24 cellular contexts compared by ENCODE assay signal in genomic region chr4:188220006-188220405, GRCh38.
DNase-seq lines count a peak whose midpoint lies in the region; ATAC-seq and TF ChIP-seq lines count a peak whose summit lies in the region.
"Had no signal": no experiment of that assay in that cellular context is flagged by ENCODE, and none has a peak within 500 bp of the region (broad histone marks: within the 10 kb centered on the region; RNA-seq: fewer than 3 reads in every experiment).

No MANE protein-coding gene starts in this region.

- DNase-seq in COLO829 (ENCODE audit: low spot score) (peak; percentile 89), GM23338 (ENCODE audit: low spot score) (no peak), WTC11 (ENCODE audit: low spot score) (no peak), osteoblast (ENCODE audit: insufficient read length, low spot score, missing footprints) (no peak), AG08395 (ENCODE audit: low spot score) (no peak)
- DNase-seq in activated CD4-positive, alpha-beta T cell treated with anti-CD3 and anti-CD28 coated beads, Interleukin-2, amount 50 U/mL, for 1 hour = no peak
- DNase-seq in naive thymus-derived CD8-positive, alpha-beta T cell = no peak
- DNase-seq: BE2C; C1 segment of cervical spinal cord; CD4-positive, alpha-beta memory T cell; CD4-positive, CD25-positive, alpha-beta regulatory T cell; CD8-positive, alpha-beta memory T cell; DMS 273 treated with DMSO at 0.1 percent for 48 hours; DMS153; DMS53; DMS79; DND-41; EL; GDM1 had no signal

- H3K4me1 ChIP-seq in GM23338 (ENCODE audit: insufficient read depth) (peaks cover 6% of the 10 kb centered on the region; the same call in 1 of the 2 replicates), osteoblast (ENCODE audit: insufficient read depth, low read length) (no peaks in the 10 kb centered on the region)
- H3K4me1 ChIP-seq: BE2C, BLaER1 had no signal

- H3K4me1 Mint-ChIP-seq in GM23338 (no peaks in the 10 kb centered on the region; the same call in 2 of the 3 replicates), WTC11 (peaks cover 17% of the 10 kb centered on the region)
- H3K4me1 Mint-ChIP-seq in naive thymus-derived CD8-positive, alpha-beta T cell = no peaks in the 10 kb centered on the region
- H3K4me1 Mint-ChIP-seq: CD14-positive monocyte; CD4-positive, alpha-beta memory T cell; CD4-positive, CD25-positive, alpha-beta regulatory T cell; CD8-positive, alpha-beta memory T cell had no signal

- H3K36me3 ChIP-seq in GM23338 (ENCODE audit: insufficient read depth) (no peaks in the 10 kb centered on the region), osteoblast (ENCODE audit: insufficient read depth, low read length) (no peaks in the 10 kb centered on the region)
- H3K36me3 ChIP-seq: BE2C, BLaER1 had no signal

- no peak overlapping the region for H3K4me2 ChIP-seq in GM23338
- no peak overlapping the region for H3K4me2 ChIP-seq in osteoblast (ENCODE audit: insufficient read depth, low read length)
- H3K4me2 ChIP-seq: A549, BLaER1 had no signal

- H3K4me3 Mint-ChIP-seq in GM23338 (no peak overlapping the region), WTC11 (0 out of 2 replicates have a peak overlapping the region, but pooled peaks have one; percentile 23)
- no peak overlapping the region for H3K4me3 Mint-ChIP-seq in naive thymus-derived CD8-positive, alpha-beta T cell
- H3K4me3 Mint-ChIP-seq: CD14-positive monocyte; CD4-positive, alpha-beta memory T cell; CD4-positive, CD25-positive, alpha-beta regulatory T cell; CD8-positive, alpha-beta memory T cell had no signal

- peak overlapping the region; percentile 95 for H2AFZ ChIP-seq in GM23338
- H2AFZ ChIP-seq in osteoblast (ENCODE audit: low read length) = peak overlapping the region; percentile 47

- H3K27ac Mint-ChIP-seq in GM23338 (no peak overlapping the region), WTC11 (no peak overlapping the region)
- no peak overlapping the region for H3K27ac Mint-ChIP-seq in naive thymus-derived CD8-positive, alpha-beta T cell
- H3K27ac Mint-ChIP-seq: CD4-positive, alpha-beta memory T cell; CD4-positive, CD25-positive, alpha-beta regulatory T cell; CD8-positive, alpha-beta memory T cell had no signal

- POLR2A ChIA-PET in WTC11 (lab: Charles Lee) = no interaction called here
- POLR2A ChIA-PET in naive thymus-derived CD8-positive, alpha-beta T cell (lab: Charles Lee) = interaction anchor here (0.6 kb wide), 1 partner anchor 14 kb away, joined by 5 read pairs; no protein-coding TSS in a partner anchor

- no peaks in the 10 kb centered on the region for H3F3A ChIP-seq in GM23338 (replicated peaks; ENCODE audit: low read depth)

- peaks cover 7% of the 10 kb centered on the region for H3K27me3 Mint-ChIP-seq in GM23338 (ENCODE audit: insufficient read depth, low read depth, poor library complexity)
- H3K27me3 Mint-ChIP-seq in WTC11 (ENCODE audit: low read depth) = no peaks in the 10 kb centered on the region; the same call in 1 of the 2 replicates
- peaks cover 0 to 7% (median 0%) of the 10 kb centered on the region in 5 donors for H3K27me3 Mint-ChIP-seq in naive thymus-derived CD8-positive, alpha-beta T cell
- H3K27me3 Mint-ChIP-seq: CD4-positive, alpha-beta memory T cell; CD4-positive, CD25-positive, alpha-beta regulatory T cell; CD8-positive, alpha-beta memory T cell had no signal

- H3K36me3 Mint-ChIP-seq in GM23338 (ENCODE audit: low read depth) (0 out of 3 replicates have a peak, but pooled peaks cover 2% of the 10 kb centered on the region), WTC11 (no peaks in the 10 kb centered on the region)
- H3K36me3 Mint-ChIP-seq in naive thymus-derived CD8-positive, alpha-beta T cell = no peaks in the 10 kb centered on the region
- H3K36me3 Mint-ChIP-seq: CD14-positive monocyte; CD4-positive, alpha-beta memory T cell; CD4-positive, CD25-positive, alpha-beta regulatory T cell; CD8-positive, alpha-beta memory T cell had no signal

- no peak overlapping the region for H3K27ac ChIP-seq in GM23338 (ENCODE audit: low read depth)
- no peak overlapping the region for H3K27ac ChIP-seq in osteoblast (ENCODE audit: low read depth, low read length)
- H3K27ac ChIP-seq: 22Rv1, BLaER1 had no signal

- H3K79me2 ChIP-seq in GM23338 (replicated peaks; ENCODE audit: insufficient read depth) = no peaks in the 10 kb centered on the region
- H3K79me2 ChIP-seq in osteoblast (ENCODE audit: insufficient read depth, low read length) = no peaks in the 10 kb centered on the region

- no peaks in the 10 kb centered on the region for H4K20me1 ChIP-seq in GM23338 (replicated peaks; ENCODE audit: insufficient read depth)
- H4K20me1 ChIP-seq in osteoblast (ENCODE audit: insufficient read depth, low read length) = no peaks in the 10 kb centered on the region
- H4K20me1 ChIP-seq: BLaER1 had no signal

- H3K27me3 ChIP-seq in GM23338 (ENCODE audit: insufficient read depth) (no peaks in the 10 kb centered on the region), osteoblast (ENCODE audit: insufficient read depth, low read length) (no peaks in the 10 kb centered on the region)
- H3K27me3 ChIP-seq: BE2C, BLaER1 had no signal

- H3K9me3 Mint-ChIP-seq in GM23338 = peaks cover 6% of the 10 kb centered on the region; the same call in 2 of the 3 replicates
- no peaks in the 10 kb centered on the region for H3K9me3 Mint-ChIP-seq in WTC11
- H3K9me3 Mint-ChIP-seq in naive thymus-derived CD8-positive, alpha-beta T cell = peaks cover 0 to 14% (median 6%) of the 10 kb centered on the region in 9 donors

- ATAC-seq in GM23338 = no peak
- ATAC-seq in WTC11 = no peak
- no peak for ATAC-seq in naive thymus-derived CD8-positive, alpha-beta T cell
- ATAC-seq: A549, GM12878 had no signal

- CTCF ChIA-PET in WTC11 (lab: Charles Lee) = no interaction called here

- H3K9me3 ChIP-seq in osteoblast (ENCODE audit: low read depth, low read length) = no peaks in the 10 kb centered on the region
- H3K9me3 ChIP-seq: A549, BE2C had no signal

- TF ChIP-seq CTCF in GM23338 (conservative IDR thresholded peaks at IDR 0.05; ENCODE audit: low read depth in 2 of 2) (no peak), WTC11 (IDR thresholded peaks at IDR 0.05) (no peak), osteoblast (IDR thresholded peaks at IDR 0.05; ENCODE audit: extremely low read depth, low read depth, low read length) (no peak)

- no peaks in the 10 kb centered on the region for H3K9me2 ChIP-seq in GM23338 (ENCODE audit: insufficient read depth)

- no peak overlapping the region for H3K4me3 ChIP-seq in GM23338
- H3K4me3 ChIP-seq in osteoblast (ENCODE audit: insufficient read depth, low read length) = no peak overlapping the region
- H3K4me3 ChIP-seq: A549, BLaER1, GM12878 had no signal

TF ChIP-seq in GM23338, 12 proteins besides CTCF, POLR2A, EP300 and RAD21:
- no peak for TF ChIP-seq EZH2 (IDR thresholded peaks at IDR 0.05; ENCODE audit: low read depth, unreplicated experiment)

TF ChIP-seq in WTC11, 78 proteins besides CTCF, POLR2A, EP300 and RAD21 (continues in another document):
- TF ChIP-seq PREB (CRISPR knock-in tag; IDR thresholded peaks at IDR 0.05; ENCODE audit: borderline replicate concordance) (no peak), MAX (CRISPR knock-in tag; IDR thresholded peaks at IDR 0.05) (no peak), ZNF232 (CRISPR knock-in tag; IDR thresholded peaks at IDR 0.05) (no peak), GABPB1 (CRISPR knock-in tag; IDR thresholded peaks at IDR 0.05) (no peak), MLX (CRISPR knock-in tag; IDR thresholded peaks at IDR 0.05) (no peak), E2F1 (CRISPR knock-in tag; IDR thresholded peaks at IDR 0.05) (no peak), USF1 (CRISPR knock-in tag; IDR thresholded peaks at IDR 0.05) (no peak), ZNF121 (CRISPR knock-in tag; IDR thresholded peaks at IDR 0.05) (no peak)
